In genomic region chr22:38569972-38570840, GRCh38 we compare ENCODE assay signal across 1 cellular context.
TF ChIP-seq lines count a peak whose summit lies in the region.

DMC1 (minus strand) TSS chr22:38570183; CDS start chr22:38568256, 1,927 bp downstream.

TF ChIP-seq in HepG2, 621 proteins besides CTCF, POLR2A, EP300 and RAD21 (continued from another document and continues in another):
- TF ChIP-seq MXI1 (IDR thresholded peaks at IDR 0.05; ENCODE audit: borderline replicate concordance, low read depth, low read length) (peak; percentile 19; the same call in 1 of the 3 replicates), MXD1 (CRISPR knock-in tag; IDR thresholded peaks at IDR 0.05) (no peak), E2F1 (CRISPR knock-in tag; IDR thresholded peaks at IDR 0.05) (peak; percentile 72), PAXIP1 (CRISPR knock-in tag; conservative IDR thresholded peaks at IDR 0.05) (0 out of 2 replicates have a peak, but pooled peaks have one; percentile 12), GABPB1 (CRISPR knock-in tag; IDR thresholded peaks at IDR 0.05) (no peak), SPEN (CRISPR knock-in tag; IDR thresholded peaks at IDR 0.05; ENCODE audit: low read depth) (peak; percentile 11; the same call in 1 of the 2 replicates), YEATS4 (CRISPR knock-in tag; IDR thresholded peaks at IDR 0.05; ENCODE audit: borderline replicate concordance) (0 out of 2 replicates have a peak, but pooled peaks have one; percentile 23), TFDP1 (CRISPR knock-in tag; IDR thresholded peaks at IDR 0.05; ENCODE audit: borderline replicate concordance) (peak; percentile 62; the same call in 1 of the 2 replicates), ZNF687 (CRISPR knock-in tag; IDR thresholded peaks at IDR 0.05) (peak; percentile 69), ONECUT2 (CRISPR knock-in tag; IDR thresholded peaks at IDR 0.05) (no peak), THAP11 (CRISPR knock-in tag; IDR thresholded peaks at IDR 0.05) (0 out of 2 replicates have a peak, but pooled peaks have one; percentile 10), SAP130 (CRISPR knock-in tag; IDR thresholded peaks at IDR 0.05; ENCODE audit: low read depth) (peak; percentile 36), ARID4A (CRISPR knock-in tag; IDR thresholded peaks at IDR 0.05; ENCODE audit: borderline replicate concordance) (peak; percentile 31; the same call in 1 of the 2 replicates), PATZ1 (CRISPR knock-in tag; IDR thresholded peaks at IDR 0.05) (peak; percentile 78), ZSCAN29 (CRISPR knock-in tag; conservative IDR thresholded peaks at IDR 0.05) (0 out of 2 replicates have a peak, but pooled peaks have one; percentile 17), NR2F6 (IDR thresholded peaks at IDR 0.05) (no peak), NR2F6 (CRISPR knock-in tag; IDR thresholded peaks at IDR 0.05) (peak; percentile 13; the same call in 1 of the 2 replicates), ZNF691 (CRISPR knock-in tag; IDR thresholded peaks at IDR 0.05; ENCODE audit: borderline replicate concordance, low read depth) (0 out of 2 replicates have a peak, but pooled peaks have one; percentile 16), NONO (IDR thresholded peaks at IDR 0.05) (no peak), NONO (CRISPR knock-in tag; conservative IDR thresholded peaks at IDR 0.05) (0 out of 2 replicates have a peak, but pooled peaks have one; percentile 23), ZNF331 (CRISPR knock-in tag; IDR thresholded peaks at IDR 0.05) (no peak), ZNF782 (CRISPR knock-in tag; IDR thresholded peaks at IDR 0.05; ENCODE audit: borderline replicate concordance) (no peak), HMGXB4 (CRISPR knock-in tag; IDR thresholded peaks at IDR 0.05; ENCODE audit: borderline replicate concordance in 1 of 2, low read depth in 1 of 2) (peak in 1 of 2 experiments; percentile 56; a peak in 2 of 4 replicates), ZNF570 (CRISPR knock-in tag; IDR thresholded peaks at IDR 0.05; ENCODE audit: borderline replicate concordance) (no peak), PRDM15 (CRISPR knock-in tag; IDR thresholded peaks at IDR 0.05) (0 out of 2 replicates have a peak, but pooled peaks have one; percentile 57)
